Comparison of ENCODE assay signal across 10 cellular contexts in genomic region chr2:64797881-64798590, GRCh38.
DNase-seq lines count a peak whose midpoint lies in the region; ATAC-seq and TF ChIP-seq lines count a peak whose summit lies in the region.
"Had no signal": no experiment of that assay in that cellular context is flagged by ENCODE, and none has a peak within 500 bp of the region (broad histone marks: within the 10 kb centered on the region; RNA-seq: fewer than 3 reads in every experiment).

No MANE protein-coding gene starts in this region.

- H3K27me3 Mint-ChIP-seq in type B pancreatic cell: no peaks in the 10 kb centered on the region
- H3K27me3 Mint-ChIP-seq in Caco-2 (ENCODE audit: insufficient read depth, unreplicated experiment): no peaks in the 10 kb centered on the region

- H3K79me2 ChIP-seq in PC-3 (ENCODE audit: low read length): no peaks in the 10 kb centered on the region

- peak overlapping the region; percentile 74 for H3K27ac ChIP-seq in PC-3 (ENCODE audit: low read length)

- H4K20me1 ChIP-seq in PC-3 (ENCODE audit: low read length): no peaks in the 10 kb centered on the region

- H3F3A ChIP-seq in PC-3 (ENCODE audit: low read length, unreplicated experiment): peaks cover 5% of the 10 kb centered on the region

- BruUV-seq in PC-3 (replicated peaks; lab: Mats Ljungman, UMichigan) (TSS peak; percentile 62), Caco-2 (replicated peaks; lab: Mats Ljungman, UMichigan) (no TSS peak)

- H3K4me3 ChIP-seq in PC-3 (ENCODE audit: low read length) (peak overlapping the region; percentile 13; the same call in 1 of the 2 replicates), fibroblast of pulmonary artery (replicated peaks; ENCODE audit: low read depth, low read length) (no peak overlapping the region), Caco-2 (ENCODE audit: low read depth, low read length) (no peak overlapping the region)
- H3K4me3 ChIP-seq: GM12878 had no signal

- H3K36me3 Mint-ChIP-seq in type B pancreatic cell (no peaks in the 10 kb centered on the region), Caco-2 (ENCODE audit: insufficient read depth, unreplicated experiment) (no peaks in the 10 kb centered on the region)

- H3K9me3 ChIP-seq in PC-3 (ENCODE audit: low read length) (no peaks in the 10 kb centered on the region), Caco-2 (no peaks in the 10 kb centered on the region)

- peaks cover 18% of the 10 kb centered on the region for H3K4me1 Mint-ChIP-seq in type B pancreatic cell (ENCODE audit: unreplicated experiment)
- no peaks in the 10 kb centered on the region for H3K4me1 Mint-ChIP-seq in Caco-2 (ENCODE audit: low read depth, unreplicated experiment)
- H3K4me1 Mint-ChIP-seq: activated CD4-positive, alpha-beta T cell treated with anti-CD3 and anti-CD28 coated beads, Interleukin-2, amount 10 ng/mL, durations not matched to agents 24 days and 14 days had no signal

- H3K4me3 Mint-ChIP-seq in type B pancreatic cell: peak overlapping the region; percentile 46
- H3K4me3 Mint-ChIP-seq in Caco-2 (ENCODE audit: unreplicated experiment): no peak overlapping the region
- H3K4me3 Mint-ChIP-seq: activated CD4-positive, alpha-beta T cell treated with anti-CD3 and anti-CD28 coated beads, Interleukin-2, amount 10 ng/mL, durations not matched to agents 24 days and 14 days had no signal

- no peaks in the 10 kb centered on the region for H3K36me3 ChIP-seq in PC-3 (ENCODE audit: low read depth, low read length)
- H3K36me3 ChIP-seq in Caco-2 (ENCODE audit: control insufficient read depth, insufficient read depth, low read length): no peaks in the 10 kb centered on the region

- H3K27ac Mint-ChIP-seq in type B pancreatic cell (peak overlapping the region; percentile 55), Caco-2 (ENCODE audit: unreplicated experiment) (no peak overlapping the region)
- H3K27ac Mint-ChIP-seq: activated CD4-positive, alpha-beta T cell treated with anti-CD3 and anti-CD28 coated beads, Interleukin-2, amount 10 ng/mL, durations not matched to agents 24 days and 14 days had no signal

- peak overlapping the region; percentile 70 for H3K4me2 ChIP-seq in PC-3 (ENCODE audit: low read length)

- ATAC-seq in PC-3 (peak; percentile 77), GM18861 (IDR thresholded peaks at IDR 0.05; ENCODE audit: unreplicated experiment) (no peak)
- ATAC-seq: GM12878 had no signal

- CTCF ChIA-PET in PC-3 (lab: Charles Lee) (no interaction called here), Caco-2 (lab: Charles Lee) (no interaction called here)

- peaks cover 58% of the 10 kb centered on the region for H3K4me1 ChIP-seq in PC-3 (ENCODE audit: insufficient read depth, low read length)
- peaks cover 9% of the 10 kb centered on the region for H3K4me1 ChIP-seq in Caco-2

- H3K27me3 ChIP-seq in PC-3 (ENCODE audit: low read length) (no peaks in the 10 kb centered on the region), Caco-2 (replicated peaks; ENCODE audit: control insufficient read depth, insufficient read depth, low read length) (no peaks in the 10 kb centered on the region)

- H3K9me2 ChIP-seq in PC-3 (replicated peaks; ENCODE audit: low read length): no peaks in the 10 kb centered on the region

- no peak overlapping the region for H2AFZ ChIP-seq in PC-3 (ENCODE audit: low read length)

- intact Hi-C loops in PC-3 (cut with micrococcal nuclease): loop anchor here (1.0 kb wide), 2 partner anchors 28 to 33 kb away; no protein-coding TSS in a partner anchor
- intact Hi-C loops in Caco-2 (cut with micrococcal nuclease; ENCODE audit: unreplicated experiment): no loop called here

- peak overlapping the region; percentile 26; the same call in 1 of the 2 replicates for H3K9ac ChIP-seq in PC-3 (ENCODE audit: low read length)

- H3K9me3 Mint-ChIP-seq in type B pancreatic cell: no peaks in the 10 kb centered on the region
- no peaks in the 10 kb centered on the region for H3K9me3 Mint-ChIP-seq in Caco-2 (ENCODE audit: unreplicated experiment)
- H3K9me3 Mint-ChIP-seq: activated CD4-positive, alpha-beta T cell treated with anti-CD3 and anti-CD28 coated beads, Interleukin-2, amount 10 ng/mL, durations not matched to agents 24 days and 14 days had no signal

- peak; percentile 42 for DNase-seq in NCI-H345 (lab: John Stamatoyannopoulos, UW)
- no peak for DNase-seq in NCI-H345 treated with DMSO at 0.1 percent for 48 hours (lab: John Stamatoyannopoulos, UW; ENCODE audit: unreplicated experiment)
- peak; percentile 97 for DNase-seq in PC-3
- DNase-seq in fibroblast of pulmonary artery (ENCODE audit: low read depth): peak; percentile 41
- DNase-seq in type B pancreatic cell (ENCODE audit: extremely low spot score, unreplicated experiment): no peak
- DNase-seq in Caco-2: no peak
- DNase-seq in stimulated activated CD4-positive, alpha-beta T cell treated with anti-CD3 and anti-CD28 coated beads, Interleukin-4, amount 100 ng/mL, for 4 hours: no peak
- DNase-seq: activated CD4-positive, alpha-beta T cell treated with anti-CD3 and anti-CD28 coated beads, Interleukin-2, amount 10 ng/mL, durations not matched to agents 24 days and 14 days had no signal

- POLR2A ChIA-PET in PC-3 (lab: Charles Lee; ENCODE audit: unreplicated experiment) (interaction anchor here (0.6 to 0.7 kb wide), 4 partner anchors 40 to 158 kb away, joined by 3 to 26 read pairs (median 3); no protein-coding TSS in a partner anchor), Caco-2 (lab: Charles Lee) (interaction anchor here (0.6 kb wide), 1 partner anchor 50 kb away, joined by 3 read pairs; no protein-coding TSS in a partner anchor)

- no peak for TF ChIP-seq CTCF in PC-3 (conservative IDR thresholded peaks at IDR 0.05; ENCODE audit: low read depth, low read length)
- no peak for TF ChIP-seq CTCF in fibroblast of pulmonary artery (IDR thresholded peaks at IDR 0.05; ENCODE audit: low read length, missing control alignments)
- TF ChIP-seq CTCF in type B pancreatic cell (conservative IDR thresholded peaks at IDR 0.05): no peak
- TF ChIP-seq CTCF in Caco-2 (IDR thresholded peaks at IDR 0.05; ENCODE audit: insufficient read depth in 1 of 2, low read depth in 1 of 2, low read length in 1 of 2, severe bottlenecking in 1 of 2, unreplicated experiment in 1 of 2): no peak

Comparison
In these comparisons a context has a peak if more than half of its experiments do, and no peak if none do; other contexts are left out.
1. DNase-seq: peak in NCI-H345 (single experiment), PC-3 (single experiment) and fibroblast of pulmonary artery (single experiment); none in NCI-H345 treated with DMSO at 0.1 percent for 48 hours (single experiment), type B pancreatic cell (single experiment), Caco-2 (0 of 2) and stimulated activated CD4-positive, alpha-beta T cell treated with anti-CD3 and anti-CD28 coated beads, Interleukin-4, amount 100 ng/mL, for 4 hours (0 of 2).